1 cellular context compared by ENCODE assay signal in genomic region chr2:47771211-47771610, GRCh38.
A peak's percentile ranks its signal among the peaks of the same experiment; 100 is the strongest.
TF ChIP-seq lines count a peak whose summit lies in the region.

No MANE protein-coding gene starts in this region.

TF ChIP-seq in K562, 482 proteins besides CTCF, POLR2A, EP300 and RAD21:
- TF ChIP-seq RBM39 (optimal IDR thresholded peaks at IDR 0.05; ENCODE audit: low read depth, low read length) (no peak), ESRRB (CRISPR knock-in tag; IDR thresholded peaks at IDR 0.05; ENCODE audit: borderline replicate concordance) (no peak), HDAC8 (tag; IDR thresholded peaks at IDR 0.05) (no peak), FOSL1 (tag; conservative IDR thresholded peaks at IDR 0.05) (peak; percentile 50), EHMT2 (IDR thresholded peaks at IDR 0.05) (no peak), TEAD4 (IDR thresholded peaks at IDR 0.05; ENCODE audit: low read length) (0 out of 2 replicates have a peak, but pooled peaks have one; percentile 13), TEAD4 (CRISPR knock-in tag; IDR thresholded peaks at IDR 0.05; ENCODE audit: borderline replicate concordance) (no peak), CBX3 (IDR thresholded peaks at IDR 0.05; ENCODE audit: borderline replicate concordance in 1 of 2, low read length in 2 of 2) (peak in 1 of 2 experiments; percentile 71; a peak in 2 of 3 replicates), MEIS2 (IDR thresholded peaks at IDR 0.05; ENCODE audit: partially characterized antibody) (peak; percentile 62), USF2 (CRISPR knock-in tag; IDR thresholded peaks at IDR 0.05) (peak; percentile 81), TAL1 (IDR thresholded peaks at IDR 0.05) (peak; percentile 20; the same call in 1 of the 2 replicates), PBX2 (CRISPR knock-in tag; IDR thresholded peaks at IDR 0.05; ENCODE audit: low read depth) (no peak), PBX2 (tag; conservative IDR thresholded peaks at IDR 0.05; ENCODE audit: low read depth) (peak; percentile 30; the same call in 1 of the 2 replicates), CBFA2T2 (conservative IDR thresholded peaks at IDR 0.05) (peak; percentile 75), CBFA2T3 (IDR thresholded peaks at IDR 0.05) (peak; percentile 75), PKNOX1 (IDR thresholded peaks at IDR 0.05) (peak; percentile 48; the same call in 1 of the 2 replicates), RAD51 (IDR thresholded peaks at IDR 0.05; ENCODE audit: borderline replicate concordance, low read depth) (peak; percentile 74; the same call in 1 of the 2 replicates), NFIC (IDR thresholded peaks at IDR 0.05) (peak; percentile 74), L3MBTL2 (IDR thresholded peaks at IDR 0.05) (peak; percentile 37; the same call in 1 of the 2 replicates), TRIM24 (IDR thresholded peaks at IDR 0.05) (peak; percentile 36 to 67; a peak in 3 of 4 replicates)
- TF ChIP-seq, protein P1, sequence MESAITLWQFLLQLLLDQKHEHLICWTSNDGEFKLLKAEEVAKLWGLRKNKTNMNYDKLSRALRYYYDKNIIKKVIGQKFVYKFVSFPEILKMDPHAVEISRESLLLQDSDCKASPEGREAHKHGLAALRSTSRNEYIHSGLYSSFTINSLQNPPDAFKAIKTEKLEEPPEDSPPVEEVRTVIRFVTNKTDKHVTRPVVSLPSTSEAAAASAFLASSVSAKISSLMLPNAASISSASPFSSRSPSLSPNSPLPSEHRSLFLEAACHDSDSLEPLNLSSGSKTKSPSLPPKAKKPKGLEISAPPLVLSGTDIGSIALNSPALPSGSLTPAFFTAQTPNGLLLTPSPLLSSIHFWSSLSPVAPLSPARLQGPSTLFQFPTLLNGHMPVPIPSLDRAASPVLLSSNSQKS (CRISPR knock-in tag; IDR thresholded peaks at IDR 0.05) = no peak
- TF ChIP-seq, protein P2, sequence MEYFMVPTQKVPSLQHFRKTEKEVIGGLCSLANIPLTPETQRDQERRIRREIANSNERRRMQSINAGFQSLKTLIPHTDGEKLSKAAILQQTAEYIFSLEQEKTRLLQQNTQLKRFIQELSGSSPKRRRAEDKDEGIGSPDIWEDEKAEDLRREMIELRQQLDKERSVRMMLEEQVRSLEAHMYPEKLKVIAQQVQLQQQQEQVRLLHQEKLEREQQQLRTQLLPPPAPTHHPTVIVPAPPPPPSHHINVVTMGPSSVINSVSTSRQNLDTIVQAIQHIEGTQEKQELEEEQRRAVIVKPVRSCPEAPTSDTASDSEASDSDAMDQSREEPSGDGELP (CRISPR knock-in tag; IDR thresholded peaks at IDR 0.05; ENCODE audit: borderline replicate concordance) = peak; percentile 21; the same call in 1 of the 2 replicates
- TF ChIP-seq, protein P3, sequence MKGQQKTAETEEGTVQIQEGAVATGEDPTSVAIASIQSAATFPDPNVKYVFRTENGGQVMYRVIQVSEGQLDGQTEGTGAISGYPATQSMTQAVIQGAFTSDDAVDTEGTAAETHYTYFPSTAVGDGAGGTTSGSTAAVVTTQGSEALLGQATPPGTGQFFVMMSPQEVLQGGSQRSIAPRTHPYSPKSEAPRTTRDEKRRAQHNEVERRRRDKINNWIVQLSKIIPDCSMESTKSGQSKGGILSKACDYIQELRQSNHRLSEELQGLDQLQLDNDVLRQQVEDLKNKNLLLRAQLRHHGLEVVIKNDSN (CRISPR knock-in tag; IDR thresholded peaks at IDR 0.05) = peak; percentile 84
- TF ChIP-seq, protein P4, sequence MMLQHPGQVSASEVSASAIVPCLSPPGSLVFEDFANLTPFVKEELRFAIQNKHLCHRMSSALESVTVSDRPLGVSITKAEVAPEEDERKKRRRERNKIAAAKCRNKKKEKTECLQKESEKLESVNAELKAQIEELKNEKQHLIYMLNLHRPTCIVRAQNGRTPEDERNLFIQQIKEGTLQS (IDR thresholded peaks at IDR 0.05) = peak; percentile 52; the same call in 1 of the 2 replicates
- TF ChIP-seq, protein P4 (CRISPR knock-in tag; conservative IDR thresholded peaks at IDR 0.05) = no peak
- TF ChIP-seq, protein P5, sequence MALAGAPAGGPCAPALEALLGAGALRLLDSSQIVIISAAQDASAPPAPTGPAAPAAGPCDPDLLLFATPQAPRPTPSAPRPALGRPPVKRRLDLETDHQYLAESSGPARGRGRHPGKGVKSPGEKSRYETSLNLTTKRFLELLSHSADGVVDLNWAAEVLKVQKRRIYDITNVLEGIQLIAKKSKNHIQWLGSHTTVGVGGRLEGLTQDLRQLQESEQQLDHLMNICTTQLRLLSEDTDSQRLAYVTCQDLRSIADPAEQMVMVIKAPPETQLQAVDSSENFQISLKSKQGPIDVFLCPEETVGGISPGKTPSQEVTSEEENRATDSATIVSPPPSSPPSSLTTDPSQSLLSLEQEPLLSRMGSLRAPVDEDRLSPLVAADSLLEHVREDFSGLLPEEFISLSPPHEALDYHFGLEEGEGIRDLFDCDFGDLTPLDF (CRISPR knock-in tag; IDR thresholded peaks at IDR 0.05) = no peak
- TF ChIP-seq, protein P6, sequence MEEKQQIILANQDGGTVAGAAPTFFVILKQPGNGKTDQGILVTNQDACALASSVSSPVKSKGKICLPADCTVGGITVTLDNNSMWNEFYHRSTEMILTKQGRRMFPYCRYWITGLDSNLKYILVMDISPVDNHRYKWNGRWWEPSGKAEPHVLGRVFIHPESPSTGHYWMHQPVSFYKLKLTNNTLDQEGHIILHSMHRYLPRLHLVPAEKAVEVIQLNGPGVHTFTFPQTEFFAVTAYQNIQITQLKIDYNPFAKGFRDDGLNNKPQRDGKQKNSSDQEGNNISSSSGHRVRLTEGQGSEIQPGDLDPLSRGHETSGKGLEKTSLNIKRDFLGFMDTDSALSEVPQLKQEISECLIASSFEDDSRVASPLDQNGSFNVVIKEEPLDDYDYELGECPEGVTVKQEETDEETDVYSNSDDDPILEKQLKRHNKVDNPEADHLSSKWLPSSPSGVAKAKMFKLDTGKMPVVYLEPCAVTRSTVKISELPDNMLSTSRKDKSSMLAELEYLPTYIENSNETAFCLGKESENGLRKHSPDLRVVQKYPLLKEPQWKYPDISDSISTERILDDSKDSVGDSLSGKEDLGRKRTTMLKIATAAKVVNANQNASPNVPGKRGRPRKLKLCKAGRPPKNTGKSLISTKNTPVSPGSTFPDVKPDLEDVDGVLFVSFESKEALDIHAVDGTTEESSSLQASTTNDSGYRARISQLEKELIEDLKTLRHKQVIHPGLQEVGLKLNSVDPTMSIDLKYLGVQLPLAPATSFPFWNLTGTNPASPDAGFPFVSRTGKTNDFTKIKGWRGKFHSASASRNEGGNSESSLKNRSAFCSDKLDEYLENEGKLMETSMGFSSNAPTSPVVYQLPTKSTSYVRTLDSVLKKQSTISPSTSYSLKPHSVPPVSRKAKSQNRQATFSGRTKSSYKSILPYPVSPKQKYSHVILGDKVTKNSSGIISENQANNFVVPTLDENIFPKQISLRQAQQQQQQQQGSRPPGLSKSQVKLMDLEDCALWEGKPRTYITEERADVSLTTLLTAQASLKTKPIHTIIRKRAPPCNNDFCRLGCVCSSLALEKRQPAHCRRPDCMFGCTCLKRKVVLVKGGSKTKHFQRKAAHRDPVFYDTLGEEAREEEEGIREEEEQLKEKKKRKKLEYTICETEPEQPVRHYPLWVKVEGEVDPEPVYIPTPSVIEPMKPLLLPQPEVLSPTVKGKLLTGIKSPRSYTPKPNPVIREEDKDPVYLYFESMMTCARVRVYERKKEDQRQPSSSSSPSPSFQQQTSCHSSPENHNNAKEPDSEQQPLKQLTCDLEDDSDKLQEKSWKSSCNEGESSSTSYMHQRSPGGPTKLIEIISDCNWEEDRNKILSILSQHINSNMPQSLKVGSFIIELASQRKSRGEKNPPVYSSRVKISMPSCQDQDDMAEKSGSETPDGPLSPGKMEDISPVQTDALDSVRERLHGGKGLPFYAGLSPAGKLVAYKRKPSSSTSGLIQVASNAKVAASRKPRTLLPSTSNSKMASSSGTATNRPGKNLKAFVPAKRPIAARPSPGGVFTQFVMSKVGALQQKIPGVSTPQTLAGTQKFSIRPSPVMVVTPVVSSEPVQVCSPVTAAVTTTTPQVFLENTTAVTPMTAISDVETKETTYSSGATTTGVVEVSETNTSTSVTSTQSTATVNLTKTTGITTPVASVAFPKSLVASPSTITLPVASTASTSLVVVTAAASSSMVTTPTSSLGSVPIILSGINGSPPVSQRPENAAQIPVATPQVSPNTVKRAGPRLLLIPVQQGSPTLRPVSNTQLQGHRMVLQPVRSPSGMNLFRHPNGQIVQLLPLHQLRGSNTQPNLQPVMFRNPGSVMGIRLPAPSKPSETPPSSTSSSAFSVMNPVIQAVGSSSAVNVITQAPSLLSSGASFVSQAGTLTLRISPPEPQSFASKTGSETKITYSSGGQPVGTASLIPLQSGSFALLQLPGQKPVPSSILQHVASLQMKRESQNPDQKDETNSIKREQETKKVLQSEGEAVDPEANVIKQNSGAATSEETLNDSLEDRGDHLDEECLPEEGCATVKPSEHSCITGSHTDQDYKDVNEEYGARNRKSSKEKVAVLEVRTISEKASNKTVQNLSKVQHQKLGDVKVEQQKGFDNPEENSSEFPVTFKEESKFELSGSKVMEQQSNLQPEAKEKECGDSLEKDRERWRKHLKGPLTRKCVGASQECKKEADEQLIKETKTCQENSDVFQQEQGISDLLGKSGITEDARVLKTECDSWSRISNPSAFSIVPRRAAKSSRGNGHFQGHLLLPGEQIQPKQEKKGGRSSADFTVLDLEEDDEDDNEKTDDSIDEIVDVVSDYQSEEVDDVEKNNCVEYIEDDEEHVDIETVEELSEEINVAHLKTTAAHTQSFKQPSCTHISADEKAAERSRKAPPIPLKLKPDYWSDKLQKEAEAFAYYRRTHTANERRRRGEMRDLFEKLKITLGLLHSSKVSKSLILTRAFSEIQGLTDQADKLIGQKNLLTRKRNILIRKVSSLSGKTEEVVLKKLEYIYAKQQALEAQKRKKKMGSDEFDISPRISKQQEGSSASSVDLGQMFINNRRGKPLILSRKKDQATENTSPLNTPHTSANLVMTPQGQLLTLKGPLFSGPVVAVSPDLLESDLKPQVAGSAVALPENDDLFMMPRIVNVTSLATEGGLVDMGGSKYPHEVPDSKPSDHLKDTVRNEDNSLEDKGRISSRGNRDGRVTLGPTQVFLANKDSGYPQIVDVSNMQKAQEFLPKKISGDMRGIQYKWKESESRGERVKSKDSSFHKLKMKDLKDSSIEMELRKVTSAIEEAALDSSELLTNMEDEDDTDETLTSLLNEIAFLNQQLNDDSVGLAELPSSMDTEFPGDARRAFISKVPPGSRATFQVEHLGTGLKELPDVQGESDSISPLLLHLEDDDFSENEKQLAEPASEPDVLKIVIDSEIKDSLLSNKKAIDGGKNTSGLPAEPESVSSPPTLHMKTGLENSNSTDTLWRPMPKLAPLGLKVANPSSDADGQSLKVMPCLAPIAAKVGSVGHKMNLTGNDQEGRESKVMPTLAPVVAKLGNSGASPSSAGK (IDR thresholded peaks at IDR 0.05) = peak; percentile 50; the same call in 1 of the 2 replicates
